ENCODE assay signal across 8 cellular contexts in genomic region chr21:32256873-32257620, GRCh38. TPM values are rescaled to one million over a fixed set of nuclear protein-coding genes. Genes with fewer than 3 reads are reported as not detected.
DNase-seq lines count a peak whose midpoint lies in the region; ATAC-seq, FAIRE-seq and TF ChIP-seq lines count a peak whose summit lies in the region.

No MANE protein-coding gene starts in this region.

- FAIRE-seq in D721Med (lab: Jason Lieb, UNC) = no peak

- H3K36me3 Mint-ChIP-seq in activated CD8-positive, alpha-beta T cell treated with anti-CD3 and anti-CD28 coated beads, Interleukin-2, amount 10 ng/mL, durations not matched to agents 7 days and 5 days (ENCODE audit: low read depth) = no peaks in the 10 kb centered on the region

- H3K4me3 Mint-ChIP-seq in activated CD8-positive, alpha-beta T cell treated with anti-CD3 and anti-CD28 coated beads, Interleukin-2, amount 10 ng/mL, durations not matched to agents 7 days and 5 days = no peak overlapping the region

- H3K9me3 Mint-ChIP-seq in activated CD8-positive, alpha-beta T cell treated with anti-CD3 and anti-CD28 coated beads, Interleukin-2, amount 10 ng/mL, durations not matched to agents 7 days and 5 days (ENCODE audit: insufficient read depth) = no peaks in the 10 kb centered on the region

- peaks cover 1% of the 10 kb centered on the region for H3K4me1 Mint-ChIP-seq in activated CD8-positive, alpha-beta T cell treated with anti-CD3 and anti-CD28 coated beads, Interleukin-2, amount 10 ng/mL, durations not matched to agents 7 days and 5 days (ENCODE audit: low read depth)

- H3K27me3 Mint-ChIP-seq in activated CD8-positive, alpha-beta T cell treated with anti-CD3 and anti-CD28 coated beads, Interleukin-2, amount 10 ng/mL, durations not matched to agents 7 days and 5 days (ENCODE audit: low read depth) = peaks cover 3% of the 10 kb centered on the region

- TF ChIP-seq CTCF in omental fat pad (IDR thresholded peaks at IDR 0.05) (no peak), D721Med (IDR thresholded peaks at IDR 0.05; ENCODE audit: insufficient read depth, missing control alignments) (no peak)

- H3K27ac Mint-ChIP-seq in activated CD8-positive, alpha-beta T cell treated with anti-CD3 and anti-CD28 coated beads, Interleukin-2, amount 10 ng/mL, durations not matched to agents 7 days and 5 days = no peak overlapping the region

- peak; percentile 89 for ATAC-seq in omental fat pad (ENCODE audit: low FRiP score)
- ATAC-seq in HG03139 (IDR thresholded peaks at IDR 0.05; ENCODE audit: unreplicated experiment) = no peak
- no peak for ATAC-seq in activated CD8-positive, alpha-beta T cell treated with anti-CD3 and anti-CD28 coated beads, Interleukin-2, amount 10 ng/mL, durations not matched to agents 7 days and 5 days
- no peak for ATAC-seq in GM21447 (IDR thresholded peaks at IDR 0.05; ENCODE audit: unreplicated experiment)

- CTCF ChIA-PET in activated CD8-positive, alpha-beta T cell treated with anti-CD3 and anti-CD28 coated beads, Interleukin-2, amount 10 ng/mL, durations not matched to agents 7 days and 5 days (lab: Charles Lee) = interaction anchor here (0.6 to 2.1 kb wide), 3 partner anchors 48 to 698 kb away, joined by 3 to 7 read pairs (median 3); no protein-coding TSS in a partner anchor

- POLR2A ChIA-PET in activated CD8-positive, alpha-beta T cell treated with anti-CD3 and anti-CD28 coated beads, Interleukin-2, amount 10 ng/mL, durations not matched to agents 7 days and 5 days (lab: Charles Lee) = no interaction called here

- peak; percentile 66 for DNase-seq in ELR (ENCODE audit: low read depth)
- DNase-seq in NCI-H748 (lab: John Stamatoyannopoulos, UW; ENCODE audit: unreplicated experiment) = peak; percentile 63
- DNase-seq in fibroblast of peridontal ligament (ENCODE audit: extremely low read depth) = peak; percentile 95
- DNase-seq in omental fat pad (ENCODE audit: low spot score) = no peak
- DNase-seq in activated CD8-positive, alpha-beta T cell treated with anti-CD3 and anti-CD28 coated beads, Interleukin-2, amount 10 ng/mL, durations not matched to agents 7 days and 5 days = no peak
- no peak for DNase-seq in D721Med (ENCODE audit: insufficient read length, low spot score)

RNA-seq across cellular contexts. Expression of gene MIS18A, which starts 21.8 kb away (rescaled TPM):
- 1 to 10 TPM; 3.5 to 5.3 (median 4.1) TPM for total RNA-seq in omental fat pad
- total RNA-seq in activated CD8-positive, alpha-beta T cell treated with anti-CD3 and anti-CD28 coated beads, Interleukin-2, amount 10 ng/mL, durations not matched to agents 7 days and 5 days = 10 to 100 TPM; 27.5 to 29.4 TPM

RNA-seq across cellular contexts. Expression of gene MRAP, which starts 41.6 kb away (rescaled TPM):
- 100 to 1,000 TPM in 1 of 4 donors, 10 to 100 TPM in 2, 1 to 10 TPM in 1; 6.5 to 162 (median 41.3) TPM for total RNA-seq in omental fat pad
- total RNA-seq in activated CD8-positive, alpha-beta T cell treated with anti-CD3 and anti-CD28 coated beads, Interleukin-2, amount 10 ng/mL, durations not matched to agents 7 days and 5 days = not detected

Comparison
In these comparisons a context has a peak if more than half of its experiments do, and no peak if none do; other contexts are left out.
1. DNase-seq: peak in ELR (single experiment), NCI-H748 (single experiment) and fibroblast of peridontal ligament (single experiment); none in omental fat pad (single experiment), activated CD8-positive, alpha-beta T cell treated with anti-CD3 and anti-CD28 coated beads, Interleukin-2, amount 10 ng/mL, durations not matched to agents 7 days and 5 days (single experiment) and D721Med (single experiment).
2. RNA of gene MIS18A, which starts 21.8 kb away (total RNA-seq): 27.5 to 29.4 TPM in activated CD8-positive, alpha-beta T cell treated with anti-CD3 and anti-CD28 coated beads, Interleukin-2, amount 10 ng/mL, durations not matched to agents 7 days and 5 days; 3.5 to 5.3 TPM in omental fat pad; every median in the first group is over 4 times any median in the second.
3. RNA of gene MRAP, which starts 41.6 kb away (total RNA-seq): 6.5 to 162 TPM in omental fat pad; not detected in activated CD8-positive, alpha-beta T cell treated with anti-CD3 and anti-CD28 coated beads, Interleukin-2, amount 10 ng/mL, durations not matched to agents 7 days and 5 days; every median in the first group is over 4 times any median in the second.